In genomic region chr17:9116311-9116820, GRCh38 we compare ENCODE assay signal across 14 cellular contexts.
A peak's percentile ranks its signal among the peaks of the same experiment; 100 is the strongest.
DNase-seq lines count a peak whose midpoint lies in the region; ATAC-seq and TF ChIP-seq lines count a peak whose summit lies in the region.
"Had no signal": no experiment of that assay in that cellular context is flagged by ENCODE, and none has a peak within 500 bp of the region (broad histone marks: within the 10 kb centered on the region; RNA-seq: fewer than 3 reads in every experiment).

No MANE protein-coding gene starts in this region.

- intact Hi-C loops in transverse colon (cut with DNase I; ENCODE audit: low total_unique reads): loop anchor here (5.0 kb wide), 1 partner anchor 284 kb away; no protein-coding TSS in a partner anchor

- peaks cover 11% of the 10 kb centered on the region for H3K4me1 Mint-ChIP-seq in activated T-cell treated with anti-CD3 and anti-CD28 coated beads, Interleukin-2, amount 50 U/mL, for 24 hours (ENCODE audit: low read depth)
- H3K4me1 Mint-ChIP-seq in central memory CD8-positive, alpha-beta T cell: peaks cover 8% of the 10 kb centered on the region
- H3K4me1 Mint-ChIP-seq in mesothelial cell of epicardium: peaks cover 13% of the 10 kb centered on the region

- TF ChIP-seq CTCF in mesothelial cell of epicardium (IDR thresholded peaks at IDR 0.05; ENCODE audit: unreplicated experiment): no peak
- TF ChIP-seq CTCF in transverse colon (IDR thresholded peaks at IDR 0.05): no peak

- no peak for ATAC-seq in central memory CD8-positive, alpha-beta T cell (replicated peaks; ENCODE audit: extremely low read depth, poor library complexity, severe bottlenecking)
- ATAC-seq in HG03460 (IDR thresholded peaks at IDR 0.05; ENCODE audit: unreplicated experiment): no peak

- H3K9me3 ChIP-seq in transverse colon: no peaks in the 10 kb centered on the region

- H3K4me3 Mint-ChIP-seq in activated T-cell treated with anti-CD3 and anti-CD28 coated beads, Interleukin-2, amount 50 U/mL, for 24 hours: no peak overlapping the region
- peak overlapping the region; percentile 53 for H3K4me3 Mint-ChIP-seq in central memory CD8-positive, alpha-beta T cell
- H3K4me3 Mint-ChIP-seq in mesothelial cell of epicardium: peak overlapping the region; percentile 21

- no peak overlapping the region for H3K4me3 ChIP-seq in transverse colon

- peaks cover 31% of the 10 kb centered on the region for H3K27me3 Mint-ChIP-seq in activated T-cell treated with anti-CD3 and anti-CD28 coated beads, Interleukin-2, amount 50 U/mL, for 24 hours
- peaks cover 33% of the 10 kb centered on the region for H3K27me3 Mint-ChIP-seq in central memory CD8-positive, alpha-beta T cell
- peaks cover 21% of the 10 kb centered on the region for H3K27me3 Mint-ChIP-seq in mesothelial cell of epicardium (ENCODE audit: low read depth)

- peaks cover 0 to 15% (median 4%) of the 10 kb centered on the region in 4 donors for H3K4me1 ChIP-seq in transverse colon

- no peaks in the 10 kb centered on the region for H3K36me3 Mint-ChIP-seq in activated T-cell treated with anti-CD3 and anti-CD28 coated beads, Interleukin-2, amount 50 U/mL, for 24 hours (ENCODE audit: low read depth)
- no peaks in the 10 kb centered on the region for H3K36me3 Mint-ChIP-seq in central memory CD8-positive, alpha-beta T cell (ENCODE audit: insufficient read depth)
- H3K36me3 Mint-ChIP-seq in mesothelial cell of epicardium: no peaks in the 10 kb centered on the region

- peak overlapping the region; percentile 59 to 76 (median 74) for H3K27ac ChIP-seq in transverse colon
- H3K27ac ChIP-seq: PC-9 had no signal

- H3K27me3 ChIP-seq in transverse colon: no peaks in the 10 kb centered on the region

- no peak for DNase-seq in activated T-cell treated with anti-CD3 and anti-CD28 coated beads, Interleukin-2, amount 50 U/mL, for 24 hours
- DNase-seq in activated T-cell treated with anti-CD3 and anti-CD28 coated beads, Interleukin-2, amount 50 U/mL, for 1 hour: no peak
- DNase-seq in central memory CD8-positive, alpha-beta T cell (ENCODE audit: low spot score in 2 of 2): no peak
- DNase-seq in mesothelial cell of epicardium (ENCODE audit: low spot score in 2 of 2, unreplicated experiment in 2 of 2): no peak
- no peak for DNase-seq in transverse colon
- no peak for DNase-seq in islet precursor cell
- no peak for DNase-seq in NCI-H1694 treated with DMSO at 0.1 percent for 48 hours (lab: John Stamatoyannopoulos, UW)
- DNase-seq: activated CD4-positive, alpha-beta T cell treated with anti-CD3 and anti-CD28 coated beads for 1 hour; activated naive CD4-positive, alpha-beta T cell treated with Interleukin-2 at 50 U/mL for 16 hours; NCI-H1092 treated with DMSO at 0.1 percent for 48 hours; NCI-H510A treated with DMSO at 0.1 percent for 48 hours; SW 1271 had no signal

- H3K27ac Mint-ChIP-seq in activated T-cell treated with anti-CD3 and anti-CD28 coated beads, Interleukin-2, amount 50 U/mL, for 24 hours: peak overlapping the region; percentile 59
- H3K27ac Mint-ChIP-seq in central memory CD8-positive, alpha-beta T cell (ENCODE audit: low read depth): no peak overlapping the region
- no peak overlapping the region for H3K27ac Mint-ChIP-seq in mesothelial cell of epicardium

- no peak for TF ChIP-seq EP300 in transverse colon (IDR thresholded peaks at IDR 0.05; ENCODE audit: low read depth)

- no peak for TF ChIP-seq POLR2A in transverse colon (IDR thresholded peaks at IDR 0.05)

- 70 to 74% methylated on average over 2 to 11 of the region's 11 CpGs for WGBS in transverse colon (ENCODE audit: low coverage in 1 of 2), 2 donors

- H3K9me3 Mint-ChIP-seq in activated T-cell treated with anti-CD3 and anti-CD28 coated beads, Interleukin-2, amount 50 U/mL, for 24 hours: peaks cover 4% of the 10 kb centered on the region
- no peaks in the 10 kb centered on the region for H3K9me3 Mint-ChIP-seq in central memory CD8-positive, alpha-beta T cell
- H3K9me3 Mint-ChIP-seq in mesothelial cell of epicardium: peaks cover 4% of the 10 kb centered on the region

- in situ Hi-C loops in transverse colon (cut with MboI; ENCODE audit: low pct_ligation_motif_present in 1 of 4, low pct_unique_long_range_greater_than_20kb in 1 of 4, low sequenced_read_pairs in 3 of 4): no loop called here

- H3K36me3 ChIP-seq in transverse colon: no peaks in the 10 kb centered on the region
